Comparison of ENCODE assay signal across 8 cellular contexts in the genomic region with DNA sequence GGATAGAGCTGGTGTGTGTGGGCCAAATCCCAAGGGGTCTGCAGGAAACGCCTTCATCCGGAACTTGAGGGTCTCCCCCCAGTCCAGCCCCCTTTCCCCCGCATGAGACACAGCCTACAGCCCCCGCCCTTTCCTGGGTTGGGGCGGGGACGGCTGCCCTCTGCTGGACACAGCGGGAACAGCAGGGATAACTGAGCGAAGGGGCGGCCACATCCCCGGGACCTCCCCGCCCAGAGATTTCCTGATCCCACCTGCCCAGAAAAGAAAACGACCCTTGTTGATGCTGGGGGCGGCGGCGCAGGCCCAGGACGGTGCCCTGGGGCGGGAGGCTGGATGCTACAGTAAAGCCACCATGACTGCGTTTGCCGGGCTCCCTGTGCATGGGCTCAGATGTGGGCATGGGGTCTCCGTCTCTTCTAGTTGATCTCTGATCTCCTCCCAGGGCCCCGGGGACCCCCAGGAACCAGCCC. TPM values are rescaled to one million over a fixed set of nuclear protein-coding genes. Genes with fewer than 3 reads are reported as not detected.
DNase-seq lines count a peak whose midpoint lies in the region; TF ChIP-seq lines count a peak whose summit lies in the region.

No MANE protein-coding gene starts in this region.

- DNase-seq in NCI-H2196 (lab: John Stamatoyannopoulos, UW; ENCODE audit: unreplicated experiment) (peak; percentile 41), NCI-H2196 treated with DMSO at 0.1 percent for 48 hours (lab: John Stamatoyannopoulos, UW; ENCODE audit: unreplicated experiment) (no peak), T1000 (lab: John Stamatoyannopoulos, UW) (peak; percentile 25), astrocyte of the spinal cord (ENCODE audit: low read depth, low spot score) (no peak), left kidney (ENCODE audit: low read depth, low spot score) (peak; percentile 71), mesendoderm (no peak), SW 1271 (lab: John Stamatoyannopoulos, UW) (no peak)
- DNase-seq in stimulated activated CD8-positive, alpha-beta memory T cell treated with anti-CD3 and anti-CD28 coated beads, Interleukin-4, amount 100 ng/mL, for 24 hours (ENCODE audit: low read depth) = peak; percentile 49

- H4K8ac ChIP-seq in mesendoderm (ENCODE audit: low read depth, low read length) = no peak overlapping the region

- H3K4me2 ChIP-seq in mesendoderm (ENCODE audit: low read length) = no peak overlapping the region

- H3K79me1 ChIP-seq in mesendoderm (ENCODE audit: low read length) = no peaks in the 10 kb centered on the region

- no peak overlapping the region for H2AK5ac ChIP-seq in mesendoderm (ENCODE audit: low read length)

- H2BK5ac ChIP-seq in mesendoderm (ENCODE audit: low read length) = no peak overlapping the region

- H2BK120ac ChIP-seq in mesendoderm (ENCODE audit: low read depth, low read length) = no peak overlapping the region

- no peak overlapping the region for H3K56ac ChIP-seq in mesendoderm (ENCODE audit: low read length)

- no peak overlapping the region for H3K4ac ChIP-seq in mesendoderm (ENCODE audit: low read depth, low read length)

- no peak overlapping the region for H3K9ac ChIP-seq in mesendoderm (ENCODE audit: low read length)

- in situ Hi-C loops in astrocyte of the spinal cord (cut with HindIII; ENCODE audit: low sequenced_read_pairs) = no loop called here

- H3K18ac ChIP-seq in mesendoderm (ENCODE audit: low read length) = no peak overlapping the region

- H3K36me3 ChIP-seq in mesendoderm (ENCODE audit: control insufficient read depth, insufficient read depth, low read length) = no peaks in the 10 kb centered on the region

- no peak overlapping the region for H4K5ac ChIP-seq in mesendoderm (ENCODE audit: low read length)

- H2BK15ac ChIP-seq in mesendoderm (replicated peaks; ENCODE audit: low read depth) = no peak overlapping the region

- peaks cover 45% of the 10 kb centered on the region for H3K27me3 ChIP-seq in mesendoderm (ENCODE audit: insufficient read depth, low read length, poor library complexity)

- WGBS in mesendoderm (ENCODE audit: extremely low coverage, insufficient coverage, low lambda C conversion rate) = no CpG with 5 or more reads among the region's 21 CpGs

- H3K23ac ChIP-seq in mesendoderm (ENCODE audit: low read length) = no peak overlapping the region

- H3K27ac ChIP-seq in mesendoderm (ENCODE audit: low read depth, low read length) = no peak overlapping the region

- peak; percentile 95 for TF ChIP-seq CTCF in astrocyte of the spinal cord (IDR thresholded peaks at IDR 0.05; ENCODE audit: low read depth, low read length)

- no peaks in the 10 kb centered on the region for H3K4me1 ChIP-seq in mesendoderm (ENCODE audit: control insufficient read depth, low read depth, low read length)

- H3K4me3 ChIP-seq in astrocyte of the spinal cord (ENCODE audit: low read depth, low read length) (no peak overlapping the region), mesendoderm (ENCODE audit: low read length) (no peak overlapping the region)

- no peaks in the 10 kb centered on the region for H3K79me2 ChIP-seq in mesendoderm (ENCODE audit: control insufficient read depth, insufficient read depth, low read length)

RNA-seq across cellular contexts. Expression of a gene that starts 14.2 kb away (rescaled TPM):
- polyA plus RNA-seq in mesendoderm (2013, experiment 1 of 2) = not detected
- not detected for polyA plus RNA-seq in mesendoderm (2013, experiment 2 of 2)

RNA-seq across cellular contexts. Expression of a gene that starts 44.6 kb away (rescaled TPM):
- 0.20 TPM for polyA plus RNA-seq in mesendoderm (2013, experiment 1 of 2)
- polyA plus RNA-seq in mesendoderm (2013, experiment 2 of 2) = 0.20 TPM

Comparison
In these comparisons a context has a peak if more than half of its experiments do, and no peak if none do; other contexts are left out.
1. DNase-seq: peak in NCI-H2196 (single experiment), T1000 (single experiment), left kidney (single experiment) and stimulated activated CD8-positive, alpha-beta memory T cell treated with anti-CD3 and anti-CD28 coated beads, Interleukin-4, amount 100 ng/mL, for 24 hours (single experiment); none in NCI-H2196 treated with DMSO at 0.1 percent for 48 hours (single experiment), astrocyte of the spinal cord (single experiment), mesendoderm (single experiment) and SW 1271 (0 of 2).